Comparison of ENCODE assay signal across 12 cellular contexts in genomic region chr9:76216161-76216649, GRCh38.
DNase-seq lines count a peak whose midpoint lies in the region; ATAC-seq and TF ChIP-seq lines count a peak whose summit lies in the region.
"Had no signal": no experiment of that assay in that cellular context is flagged by ENCODE, and none has a peak within 500 bp of the region (broad histone marks: within the 10 kb centered on the region; RNA-seq: fewer than 3 reads in every experiment).

No MANE protein-coding gene starts in this region.

- H4K20me1 ChIP-seq in OCI-LY7 (ENCODE audit: insufficient read depth, low read length) = no peaks in the 10 kb centered on the region

- no peaks in the 10 kb centered on the region for H3K9me2 ChIP-seq in OCI-LY7 (ENCODE audit: insufficient read depth, low read length)

- H3K4me2 ChIP-seq in OCI-LY7 (ENCODE audit: low read length) = no peak overlapping the region

- DNase-seq in AML-193 (lab: John Stamatoyannopoulos, UW) (peak; percentile 95 to 96), MV-4-11 (lab: John Stamatoyannopoulos, UW) (peak; percentile 98), choroid plexus epithelial cell (ENCODE audit: low read depth) (peak; percentile 98), neural crest cell (ENCODE audit: low read depth, low spot score) (no peak), OCI-LY7 (ENCODE audit: low spot score) (no peak)
- DNase-seq in stimulated activated naive CD8-positive, alpha-beta T cell treated with anti-CD3 and anti-CD28 coated beads, Interleukin-15, Interleukin-2, amounts not matched to agents 100 U/mL and 50 U/mL, for 24 hours = no peak
- DNase-seq in activated CD8-positive, alpha-beta memory T cell treated with anti-CD3 and anti-CD28 coated beads, Interleukin-2, amount 50 U/mL, for 4 hours = no peak
- DNase-seq: activated CD4-positive, alpha-beta T cell treated with anti-CD3 and anti-CD28 coated beads for 36 hours; DMS 273 treated with DMSO at 0.1 percent for 48 hours had no signal

- no peak for ATAC-seq in HG02642 (IDR thresholded peaks at IDR 0.05; ENCODE audit: poor library complexity, unreplicated experiment)
- no peak for ATAC-seq in stimulated activated naive CD8-positive, alpha-beta T cell treated with anti-CD3 and anti-CD28 coated beads, Interleukin-15, Interleukin-2, amounts not matched to agents 100 U/mL and 50 U/mL, for 24 hours
- ATAC-seq: activated CD4-positive, alpha-beta T cell treated with anti-CD3 and anti-CD28 coated beads for 36 hours had no signal

- CTCF ChIA-PET in OCI-LY7 (lab: Charles Lee; ENCODE audit: unreplicated experiment) = no interaction called here

- H3K4me1 ChIP-seq in OCI-LY7 (ENCODE audit: insufficient read depth, low read length, poor library complexity, severe bottlenecking) = no peaks in the 10 kb centered on the region

- no peaks in the 10 kb centered on the region for H3K79me2 ChIP-seq in OCI-LY7 (ENCODE audit: insufficient read depth, low read depth, low read length)

- H3K36me3 Mint-ChIP-seq in neural crest cell (ENCODE audit: low read depth) = no peaks in the 10 kb centered on the region

- H3K36me3 ChIP-seq in OCI-LY7 (ENCODE audit: insufficient read depth, low read length) = no peaks in the 10 kb centered on the region
- H3K36me3 ChIP-seq: ascending aorta, neutrophil had no signal

- TF ChIP-seq CTCF in choroid plexus epithelial cell (conservative IDR thresholded peaks at IDR 0.05; ENCODE audit: low read depth, low read length) (no peak), neural crest cell (conservative IDR thresholded peaks at IDR 0.05) (no peak), OCI-LY7 (conservative IDR thresholded peaks at IDR 0.05; ENCODE audit: low read length) (no peak)

- H2AFZ ChIP-seq in OCI-LY7 (ENCODE audit: low read length) = no peak overlapping the region

- H3K27me3 Mint-ChIP-seq in neural crest cell (ENCODE audit: low read depth) = no peaks in the 10 kb centered on the region
- H3K27me3 Mint-ChIP-seq: activated CD4-positive, alpha-beta T cell treated with anti-CD3 and anti-CD28 coated beads for 36 hours had no signal

- no peaks in the 10 kb centered on the region for H3K9me3 ChIP-seq in OCI-LY7 (ENCODE audit: low read length)
- H3K9me3 ChIP-seq: ascending aorta, neutrophil had no signal

- POLR2A ChIA-PET in OCI-LY7 (lab: Charles Lee) = interaction anchor here (0.6 kb wide), 1 partner anchor 155 kb away, joined by 3 read pairs; no protein-coding TSS in a partner anchor

- H3K27ac ChIP-seq in OCI-LY7 (ENCODE audit: low read depth, low read length, poor library complexity, severe bottlenecking) = no peak overlapping the region
- H3K27ac ChIP-seq: ascending aorta, neutrophil had no signal

- H3K9me3 Mint-ChIP-seq in neural crest cell = no peaks in the 10 kb centered on the region

- H3K4me3 ChIP-seq in choroid plexus epithelial cell (ENCODE audit: low read depth, low read length) = no peak overlapping the region
- no peak overlapping the region for H3K4me3 ChIP-seq in OCI-LY7 (ENCODE audit: low read depth, low read length, poor library complexity, severe bottlenecking)
- H3K4me3 ChIP-seq: ascending aorta had no signal

- peaks cover 16% of the 10 kb centered on the region for H3K4me1 Mint-ChIP-seq in neural crest cell
- H3K4me1 Mint-ChIP-seq: activated CD4-positive, alpha-beta T cell treated with anti-CD3 and anti-CD28 coated beads for 36 hours had no signal

- peak overlapping the region; percentile 89 for H3K27ac Mint-ChIP-seq in neural crest cell (ENCODE audit: unreplicated experiment)
- H3K27ac Mint-ChIP-seq: activated CD4-positive, alpha-beta T cell treated with anti-CD3 and anti-CD28 coated beads for 36 hours had no signal

- no TSS peak for BruUV-seq in OCI-LY7 (replicated peaks; lab: Mats Ljungman, UMichigan)

- intact Hi-C loops in OCI-LY7 (cut with micrococcal nuclease; ENCODE audit: unreplicated experiment) = no loop called here

- no peak overlapping the region for H3K4me3 Mint-ChIP-seq in neural crest cell
- H3K4me3 Mint-ChIP-seq: activated CD4-positive, alpha-beta T cell treated with anti-CD3 and anti-CD28 coated beads for 36 hours had no signal

Comparison
In these comparisons a context has a peak if more than half of its experiments do, and no peak if none do; other contexts are left out.
1. DNase-seq: peak in AML-193 (2 of 2), MV-4-11 (single experiment) and choroid plexus epithelial cell (single experiment); none in neural crest cell (single experiment), stimulated activated naive CD8-positive, alpha-beta T cell treated with anti-CD3 and anti-CD28 coated beads, Interleukin-15, Interleukin-2, amounts not matched to agents 100 U/mL and 50 U/mL, for 24 hours (single experiment), OCI-LY7 (single experiment) and activated CD8-positive, alpha-beta memory T cell treated with anti-CD3 and anti-CD28 coated beads, Interleukin-2, amount 50 U/mL, for 4 hours (single experiment).